Comparison of ENCODE assay signal across 1 cellular context in the genomic region with DNA sequence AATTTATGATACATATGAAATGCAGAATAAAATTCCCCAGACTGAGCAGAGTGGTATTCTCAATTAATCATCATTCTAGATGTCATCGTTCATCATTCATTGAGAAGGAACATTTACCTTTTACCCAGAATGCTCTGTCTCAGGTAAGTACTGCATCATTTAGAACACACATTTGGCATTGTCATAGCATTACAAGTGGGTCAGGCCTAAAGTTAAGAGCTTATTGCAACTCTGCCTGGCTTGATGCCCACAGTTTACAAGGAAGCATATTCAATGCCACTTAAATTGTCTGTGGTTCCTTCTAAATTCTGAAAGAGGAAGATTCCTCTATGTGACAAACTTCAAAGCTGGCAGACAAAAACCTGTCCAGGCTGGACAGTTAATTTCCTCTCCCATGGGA.
TF ChIP-seq lines count a peak whose summit lies in the region.

No MANE protein-coding gene starts in this region.

TF ChIP-seq in HepG2, 621 proteins besides CTCF, POLR2A, EP300 and RAD21 (continued from another document):
- TF ChIP-seq HINFP (CRISPR knock-in tag; IDR thresholded peaks at IDR 0.05; ENCODE audit: low read depth) (no peak), ZNF703 (CRISPR knock-in tag; IDR thresholded peaks at IDR 0.05; ENCODE audit: borderline replicate concordance) (no peak)
TF ChIP-seq in HepG2: peak in this region for 0.
